ENCODE assay signal across 25 cellular contexts in the genomic region with DNA sequence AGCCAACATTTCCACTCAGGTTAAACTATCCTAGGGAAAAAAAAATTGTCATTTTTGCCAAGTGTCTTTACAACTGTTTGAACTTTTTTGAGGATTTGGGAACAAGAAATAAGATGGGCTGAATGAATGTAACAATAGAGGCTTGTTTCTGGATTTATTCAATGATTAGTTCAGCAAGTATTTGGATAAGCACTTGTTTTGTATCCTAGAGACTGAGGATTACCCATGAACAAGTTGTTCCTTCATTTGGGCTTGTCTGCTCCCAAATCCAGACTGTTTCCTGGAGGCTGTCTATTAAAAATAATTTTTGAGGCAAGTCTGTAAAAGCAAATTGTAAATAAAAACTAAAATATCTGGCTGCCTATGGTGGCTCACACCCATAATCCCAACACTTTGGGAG.
"Had no signal": no experiment of that assay in that cellular context is flagged by ENCODE, and none has a peak within 500 bp of the region (broad histone marks: within the 10 kb centered on the region; RNA-seq: fewer than 3 reads in every experiment).

No MANE protein-coding gene starts in this region.

- H3K27me3 ChIP-seq: adrenal gland, body of pancreas, neutrophil, tibial nerve had no signal

- DNase-seq: activated CD4-positive, alpha-beta memory T cell treated with anti-CD3 and anti-CD28 coated beads for 36 hours; activated CD4-positive, alpha-beta T cell treated with anti-CD3 and anti-CD28 coated beads, Interleukin-2, amount 10 ng/mL, durations not matched to agents 24 days and 14 days; activated CD4-positive, CD25-positive, alpha-beta regulatory T cell treated with anti-CD3 and anti-CD28 coated beads, Interleukin-2, amount 50 U/mL, for 72 hours; activated CD8-positive, alpha-beta memory T cell treated with anti-CD3 and anti-CD28 coated beads, Interleukin-2, amount 50 U/mL, for 4 hours; activated effector memory CD4-positive, alpha-beta T cell treated with anti-CD3 and anti-CD28 coated beads, Interleukin-2, amount 50 U/mL, for 16 hours; activated naive CD4-positive, alpha-beta T cell treated with anti-CD3 and anti-CD28 coated beads for 36 hours; activated naive CD8-positive, alpha-beta T cell treated with anti-CD3 and anti-CD28 coated beads for 36 hours; activated T-cell treated with anti-CD3 and anti-CD28 coated beads, Interleukin-2, amount 50 U/mL, for 1 hour; adrenal gland; aorta; body of pancreas; cortex of kidney; effector memory CD8-positive, alpha-beta T cell; erythroblast; head of caudate nucleus; hypothalamus; immature natural killer cell; kidney; mesenchymal stem cell; stimulated activated naive CD4-positive, alpha-beta T cell; T-helper 1 cell had no signal

- H3K4me1 ChIP-seq: adrenal gland, body of pancreas had no signal

- H3K4me3 ChIP-seq: adrenal gland, body of pancreas, cardiac muscle cell, tibial nerve had no signal

- ATAC-seq: body of pancreas; effector memory CD8-positive, alpha-beta T cell; natural killer cell treated with Interleukin-12 subunit alpha and Interleukin-12 subunit beta and Interleukin-15 and Interleukin-18, amount 100 ng/mL, for 72 hours had no signal

- H3K9me3 ChIP-seq: adrenal gland, body of pancreas, neutrophil, tibial nerve had no signal

- H3K27ac ChIP-seq: adrenal gland, body of pancreas, cardiac muscle cell, neutrophil had no signal

- H3K36me3 ChIP-seq: adrenal gland, cardiac muscle cell, neutrophil, tibial nerve had no signal
